In genomic region chr2:215931256-215931903, GRCh38 we compare ENCODE assay signal across 8 cellular contexts.
DNase-seq lines count a peak whose midpoint lies in the region; ATAC-seq and TF ChIP-seq lines count a peak whose summit lies in the region.

No MANE protein-coding gene starts in this region.

- no peak overlapping the region for H3K9ac ChIP-seq in neural progenitor cell

- H3K4me3 ChIP-seq in OCI-LY7 (ENCODE audit: low read depth, low read length, poor library complexity, severe bottlenecking) (no peak overlapping the region), fibroblast of mammary gland (ENCODE audit: control insufficient read depth, low read depth, low read length) (no peak overlapping the region), neural progenitor cell (no peak overlapping the region), upper lobe of right lung (peak overlapping the region; percentile 12)

- peaks cover 5% of the 10 kb centered on the region for H3K27me3 Mint-ChIP-seq in neural progenitor cell (ENCODE audit: insufficient read depth, low read depth)

- DNase-seq in DMS53 (lab: John Stamatoyannopoulos, UW) (peak; percentile 70), HT1080 (ENCODE audit: low read depth) (peak; percentile 74), OCI-LY7 (ENCODE audit: low spot score) (peak; percentile 71), activated T-cell treated with anti-CD3 and anti-CD28 coated beads for 4 hours (peak; percentile 40), fibroblast of mammary gland (ENCODE audit: low read depth) (peak; percentile 85), neural progenitor cell (ENCODE audit: low spot score) (peak; percentile 74), upper lobe of right lung (no peak)

- intact Hi-C loops in OCI-LY7 (cut with micrococcal nuclease; ENCODE audit: unreplicated experiment) (loop anchor here (10.0 kb wide), 1 partner anchor 657 kb away; no protein-coding TSS in a partner anchor), upper lobe of right lung (cut with DNase I) (no loop called here)

- peaks cover 7% of the 10 kb centered on the region for H3K4me1 Mint-ChIP-seq in neural progenitor cell

- H3F3A ChIP-seq in neural progenitor cell (ENCODE audit: low read depth) = no peaks in the 10 kb centered on the region

- H3K36me3 ChIP-seq in OCI-LY7 (ENCODE audit: insufficient read depth, low read length) = no peaks in the 10 kb centered on the region
- no peaks in the 10 kb centered on the region for H3K36me3 ChIP-seq in neural progenitor cell
- no peaks in the 10 kb centered on the region for H3K36me3 ChIP-seq in upper lobe of right lung

- H3K27ac ChIP-seq in OCI-LY7 (ENCODE audit: low read depth, low read length, poor library complexity, severe bottlenecking) = no peak overlapping the region
- H3K27ac ChIP-seq in neural progenitor cell = no peak overlapping the region
- H3K27ac ChIP-seq in upper lobe of right lung = no peak overlapping the region

- no peaks in the 10 kb centered on the region for H3K36me3 Mint-ChIP-seq in neural progenitor cell

- TF ChIP-seq CTCF in OCI-LY7 (conservative IDR thresholded peaks at IDR 0.05; ENCODE audit: low read length) (peak; percentile 99), fibroblast of mammary gland (conservative IDR thresholded peaks at IDR 0.05; ENCODE audit: control insufficient read depth, insufficient read depth, low read depth, low read length) (peak; percentile 99), neural progenitor cell (IDR thresholded peaks at IDR 0.05) (peak; percentile 99), upper lobe of right lung (IDR thresholded peaks at IDR 0.05) (peak; percentile 93)

- H3K9me2 ChIP-seq in OCI-LY7 (ENCODE audit: insufficient read depth, low read length) = no peaks in the 10 kb centered on the region

- H2AFZ ChIP-seq in OCI-LY7 (ENCODE audit: low read length) = no peak overlapping the region
- peak overlapping the region; percentile 71 for H2AFZ ChIP-seq in neural progenitor cell (replicated peaks)

- ATAC-seq in GM21390 (IDR thresholded peaks at IDR 0.05; ENCODE audit: unreplicated experiment) (peak; percentile 87), upper lobe of right lung (peak; percentile 94)

- H3K9me3 ChIP-seq in OCI-LY7 (ENCODE audit: low read length) = no peaks in the 10 kb centered on the region
- no peaks in the 10 kb centered on the region for H3K9me3 ChIP-seq in neural progenitor cell (ENCODE audit: low read depth)
- H3K9me3 ChIP-seq in upper lobe of right lung = no peaks in the 10 kb centered on the region

- H4K20me1 ChIP-seq in OCI-LY7 (ENCODE audit: insufficient read depth, low read length) (no peaks in the 10 kb centered on the region), neural progenitor cell (ENCODE audit: low read depth) (no peaks in the 10 kb centered on the region)

- no peaks in the 10 kb centered on the region for H3K79me2 ChIP-seq in OCI-LY7 (ENCODE audit: insufficient read depth, low read depth, low read length)
- H3K79me2 ChIP-seq in neural progenitor cell (ENCODE audit: low read depth) = no peaks in the 10 kb centered on the region

- no peak overlapping the region for H3K4me3 Mint-ChIP-seq in neural progenitor cell

- no peaks in the 10 kb centered on the region for H3K9me3 Mint-ChIP-seq in neural progenitor cell

- CTCF ChIA-PET in OCI-LY7 (lab: Charles Lee; ENCODE audit: unreplicated experiment) = no interaction called here

- no TSS peak for BruUV-seq in OCI-LY7 (replicated peaks; lab: Mats Ljungman, UMichigan)

- H3K4me1 ChIP-seq in OCI-LY7 (ENCODE audit: insufficient read depth, low read length, poor library complexity, severe bottlenecking) (no peaks in the 10 kb centered on the region), neural progenitor cell (no peaks in the 10 kb centered on the region), upper lobe of right lung (peaks cover 5% of the 10 kb centered on the region)

- no peak overlapping the region for H3K4me2 ChIP-seq in OCI-LY7 (ENCODE audit: low read length)
- no peak overlapping the region for H3K4me2 ChIP-seq in neural progenitor cell

- POLR2A ChIA-PET in OCI-LY7 (lab: Charles Lee) = interaction anchor here (0.6 to 0.8 kb wide), 2 partner anchors 114 to 605 kb away, joined by 3 read pairs; no protein-coding TSS in a partner anchor

- H3K27ac Mint-ChIP-seq in neural progenitor cell = no peak overlapping the region

- no peaks in the 10 kb centered on the region for H3K27me3 ChIP-seq in neural progenitor cell
- H3K27me3 ChIP-seq in upper lobe of right lung = no peaks in the 10 kb centered on the region
